In the genomic region with DNA sequence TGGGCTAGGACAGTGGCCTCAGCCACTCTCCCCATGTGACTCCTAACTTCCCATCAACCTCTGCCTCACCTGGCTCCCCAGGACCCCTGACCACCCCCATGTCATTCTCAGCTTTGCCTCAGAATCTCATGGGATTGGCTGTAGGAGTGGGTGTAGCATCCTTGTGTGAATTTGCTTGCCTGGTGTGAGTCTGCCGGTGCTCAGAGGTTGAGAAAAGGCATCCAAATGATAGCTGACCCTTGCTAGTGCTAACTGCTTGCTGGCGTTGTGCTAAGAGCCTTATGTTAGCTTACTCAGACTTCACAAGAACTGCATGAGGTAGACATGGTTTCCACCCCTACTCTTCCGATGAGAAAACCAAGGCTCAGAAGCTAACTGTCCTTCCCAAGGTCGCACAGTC, we compare ENCODE assay signal across 23 cellular contexts.
A peak's percentile ranks its signal among the peaks of the same experiment; 100 is the strongest.
DNase-seq lines count a peak whose midpoint lies in the region; ATAC-seq, FAIRE-seq and TF ChIP-seq lines count a peak whose summit lies in the region.
"Had no signal": no experiment of that assay in that cellular context is flagged by ENCODE, and none has a peak within 500 bp of the region (broad histone marks: within the 10 kb centered on the region; RNA-seq: fewer than 3 reads in every experiment).

No MANE protein-coding gene starts in this region.

- H3K23ac ChIP-seq in H1 (ENCODE audit: insufficient read length), result no peak overlapping the region
- H3K23ac ChIP-seq in mesendoderm (ENCODE audit: low read length), result no peak overlapping the region

- H3K4me2 ChIP-seq in H1 (ENCODE audit: insufficient read depth in 1 of 2, low read depth in 2 of 2, low read length in 2 of 2) (no peak overlapping the region), mesendoderm (ENCODE audit: low read length) (no peak overlapping the region), osteoblast (ENCODE audit: insufficient read depth, low read length) (no peak overlapping the region)
- H3K4me2 ChIP-seq: A549 had no signal

- H3K9ac ChIP-seq in H1 (replicated peaks in 1 of 4; ENCODE audit: extremely low read depth in 1 of 4, low read depth in 3 of 4, low read length in 3 of 4) (no peak overlapping the region), mesendoderm (ENCODE audit: low read length) (peak overlapping the region; percentile 49)
- H3K9ac ChIP-seq: BLaER1 treated with 17β-estradiol and CSF1 and Interleukin-3, amounts not matched to agents 10 nM and 100 nM had no signal

- intact Hi-C loops in left ventricle myocardium inferior (cut with micrococcal nuclease), result no loop called here

- FAIRE-seq in H1 (lab: Jason Lieb, UNC), result no peak
- FAIRE-seq: A549, D721Med, G401.6, GM12891, GM19239 had no signal

- TF ChIP-seq EP300 in H1 (IDR thresholded peaks at IDR 0.05; ENCODE audit: borderline replicate concordance in 1 of 2, low read depth in 2 of 2, low read length in 2 of 2), result no peak

- DNase-seq in cardiac muscle cell (ENCODE audit: low read depth in 1 of 2, low spot score in 1 of 2) (no peak), left ventricle myocardium inferior (no peak), H1 (ENCODE audit: low read depth in 1 of 2, low spot score in 2 of 2) (no peak), mesendoderm (peak; percentile 80), osteoblast (ENCODE audit: insufficient read length, low spot score, missing footprints) (peak; percentile 79), occipital lobe (lab: John Stamatoyannopoulos, UW) (no peak), NCI-H524 (lab: John Stamatoyannopoulos, UW) (no peak)
- DNase-seq: AML-193; Caco-2; Calu3; CD4-positive, alpha-beta T cell; CD8-positive, alpha-beta T cell; DMS79 treated with DMSO at 0.1 percent for 48 hours; GF-D8 had no signal

- peaks cover 2% of the 10 kb centered on the region; the same call in 1 of the 2 replicates for H3K23me2 ChIP-seq in H1 (ENCODE audit: low read depth, low read length)

- CTCF ChIA-PET in H1 (lab: Charles Lee; ENCODE audit: partially characterized antibody), result interaction anchor here (0.8 to 4.8 kb wide), 14 partner anchors 8 to 224 kb away, joined by 3 to 17 read pairs (median 4); no protein-coding TSS in a partner anchor

- H4K8ac ChIP-seq in H1 (ENCODE audit: extremely low read depth, insufficient read depth, low read length) (no peak overlapping the region), mesendoderm (ENCODE audit: low read depth, low read length) (no peak overlapping the region)

- H3K9me3 ChIP-seq in cardiac muscle cell (ENCODE audit: low read depth) (no peaks in the 10 kb centered on the region), left ventricle myocardium inferior (replicated peaks) (no peaks in the 10 kb centered on the region), H1 (ENCODE audit: insufficient read depth in 2 of 2, low read depth in 1 of 2, low read length in 1 of 2) (no peaks in the 10 kb centered on the region), osteoblast (ENCODE audit: low read depth, low read length) (no peaks in the 10 kb centered on the region)
- H3K9me3 ChIP-seq: A549; BLaER1 treated with 17β-estradiol and CSF1 and Interleukin-3, amounts not matched to agents 10 nM and 100 nM; Caco-2 had no signal

- H4K91ac ChIP-seq in H1 (replicated peaks; ENCODE audit: insufficient read length, low read length), result peak overlapping the region; percentile 0

- no peaks in the 10 kb centered on the region for H3K79me2 ChIP-seq in H1 (ENCODE audit: control insufficient read depth in 1 of 2, insufficient read depth in 2 of 2, low read length in 2 of 2)
- H3K79me2 ChIP-seq in mesendoderm (ENCODE audit: control insufficient read depth, insufficient read depth, low read length), result no peaks in the 10 kb centered on the region
- H3K79me2 ChIP-seq in osteoblast (ENCODE audit: insufficient read depth, low read length), result no peaks in the 10 kb centered on the region

- H3K18ac ChIP-seq in H1 (ENCODE audit: extremely low read depth, low read length) (no peak overlapping the region; the same call in 1 of the 2 replicates), mesendoderm (ENCODE audit: low read length) (peak overlapping the region; percentile 63)

- H3K36me3 ChIP-seq in cardiac muscle cell (no peaks in the 10 kb centered on the region), left ventricle myocardium inferior (no peaks in the 10 kb centered on the region), H1 (ENCODE audit: control insufficient read depth in 2 of 4, insufficient read depth in 4 of 4, low read length in 3 of 4) (no peaks in the 10 kb centered on the region), mesendoderm (ENCODE audit: control insufficient read depth, insufficient read depth, low read length) (no peaks in the 10 kb centered on the region), osteoblast (ENCODE audit: insufficient read depth, low read length) (no peaks in the 10 kb centered on the region)
- H3K36me3 ChIP-seq: BLaER1 treated with 17β-estradiol and CSF1 and Interleukin-3, amounts not matched to agents 10 nM and 100 nM had no signal

- peak overlapping the region; percentile 37 for H2BK20ac ChIP-seq in H1 (ENCODE audit: low read length)

- no peak for ATAC-seq in HG03196 (IDR thresholded peaks at IDR 0.05; ENCODE audit: unreplicated experiment)
- ATAC-seq: A549; CD8-positive, alpha-beta T cell had no signal

- POLR2A ChIA-PET in H1 (lab: Charles Lee; ENCODE audit: partially characterized antibody), result no interaction called here

- H4K20me1 ChIP-seq in H1 (replicated peaks in 1 of 2; ENCODE audit: control insufficient read depth in 1 of 2, insufficient read depth in 2 of 2, low read length in 2 of 2) (no peaks in the 10 kb centered on the region), osteoblast (ENCODE audit: insufficient read depth, low read length) (no peaks in the 10 kb centered on the region)
- H4K20me1 ChIP-seq: BLaER1 treated with 17β-estradiol and CSF1 and Interleukin-3, amounts not matched to agents 10 nM and 100 nM had no signal

- H2AFZ ChIP-seq in H1 (ENCODE audit: low read length) (no peak overlapping the region), osteoblast (ENCODE audit: low read length) (no peak overlapping the region)

- H4K5ac ChIP-seq in H1 (ENCODE audit: insufficient read length, low read depth, low read length), result no peak overlapping the region
- no peak overlapping the region for H4K5ac ChIP-seq in mesendoderm (ENCODE audit: low read length)

- TF ChIP-seq CTCF in cardiac muscle cell (IDR thresholded peaks at IDR 0.05; ENCODE audit: low read depth, low read length) (no peak), left ventricle myocardium inferior (IDR thresholded peaks at IDR 0.05; ENCODE audit: borderline replicate concordance) (no peak), H1 (IDR thresholded peaks at IDR 0.05; ENCODE audit: control extremely low read depth in 1 of 3, insufficient read depth in 1 of 3, low read depth in 1 of 3, low read length in 3 of 3) (no peak), osteoblast (IDR thresholded peaks at IDR 0.05; ENCODE audit: extremely low read depth, low read depth, low read length) (no peak)

- H2AK5ac ChIP-seq in H1 (ENCODE audit: low read depth, low read length) (peak overlapping the region; percentile 2; the same call in 1 of the 2 replicates), mesendoderm (ENCODE audit: low read length) (peak overlapping the region; percentile 40)

- peaks cover 40% of the 10 kb centered on the region for H3K4me1 ChIP-seq in cardiac muscle cell (ENCODE audit: low read depth)
- peaks cover 15% of the 10 kb centered on the region for H3K4me1 ChIP-seq in left ventricle myocardium inferior
- H3K4me1 ChIP-seq in H1 (replicated peaks in 1 of 4; ENCODE audit: control insufficient read depth in 3 of 4, insufficient read depth in 4 of 4, low read length in 3 of 4), result peaks cover 13 to 48% (median 33%) of the 10 kb centered on the region in 4 experiments
- H3K4me1 ChIP-seq in mesendoderm (ENCODE audit: control insufficient read depth, low read depth, low read length), result peaks cover 27% of the 10 kb centered on the region
- H3K4me1 ChIP-seq in osteoblast (ENCODE audit: insufficient read depth, low read length), result peaks cover 18% of the 10 kb centered on the region
- H3K4me1 ChIP-seq: Caco-2 had no signal

- H3K14ac ChIP-seq in H1 (ENCODE audit: insufficient read length), result no peak overlapping the region

- H3K27ac ChIP-seq in cardiac muscle cell (peak overlapping the region; percentile 76), left ventricle myocardium inferior (replicated peaks) (no peak overlapping the region), H1 (ENCODE audit: low read depth, low read length) (no peak overlapping the region), mesendoderm (ENCODE audit: low read depth, low read length) (peak overlapping the region; percentile 48), osteoblast (ENCODE audit: low read depth, low read length) (no peak overlapping the region)
- H3K27ac ChIP-seq: 22Rv1; BLaER1 treated with 17β-estradiol and CSF1 and Interleukin-3, amounts not matched to agents 10 nM and 100 nM; C4-2B had no signal

- H3K4ac ChIP-seq in H1 (replicated peaks; ENCODE audit: insufficient read length, low read depth, low read length) (no peak overlapping the region), mesendoderm (ENCODE audit: low read depth, low read length) (peak overlapping the region; percentile 81)

- TF ChIP-seq RAD21 in H1 (IDR thresholded peaks at IDR 0.05 in 1 of 2, conservative IDR thresholded peaks at IDR 0.05 in 1 of 2; ENCODE audit: low read depth in 2 of 2, low read length in 2 of 2), result no peak

- peak overlapping the region; percentile 55; the same call in 1 of the 2 replicates for H2BK15ac ChIP-seq in H1 (ENCODE audit: low read length)
- H2BK15ac ChIP-seq in mesendoderm (replicated peaks; ENCODE audit: low read depth), result no peak overlapping the region

- H3K27me3 ChIP-seq in cardiac muscle cell, result no peaks in the 10 kb centered on the region
- H3K27me3 ChIP-seq in left ventricle myocardium inferior (ENCODE audit: low read depth), result peaks cover 38% of the 10 kb centered on the region
- no peaks in the 10 kb centered on the region; a peak in 3 of 7 replicates for H3K27me3 ChIP-seq in H1 (replicated peaks in 1 of 4; ENCODE audit: control insufficient read depth in 3 of 4, extremely low read depth in 1 of 4, insufficient read depth in 3 of 4, low read length in 3 of 4)
- no peaks in the 10 kb centered on the region for H3K27me3 ChIP-seq in mesendoderm (ENCODE audit: insufficient read depth, low read length, poor library complexity)
- no peaks in the 10 kb centered on the region for H3K27me3 ChIP-seq in osteoblast (ENCODE audit: insufficient read depth, low read length)

- WGBS in H1 (ENCODE audit: extremely low coverage in 1 of 2, insufficient coverage in 1 of 2, insufficient read length in 1 of 2, insufficient replicate concordance in 2 of 2, low coverage in 1 of 2, low lambda C conversion rate in 2 of 2, missing lambda C conversion rate in 1 of 2), 2 experiments, result 87% methylated on average over 4 of the region's 4 CpGs; no CpG with 5 or more reads in 1 of the 2 experiments
- no CpG with 5 or more reads among the region's 4 CpGs for WGBS in mesendoderm (ENCODE audit: extremely low coverage, insufficient coverage, low lambda C conversion rate)

- H2BK120ac ChIP-seq in H1 (replicated peaks; ENCODE audit: low read depth, low read length) (no peak overlapping the region), mesendoderm (ENCODE audit: low read depth, low read length) (peak overlapping the region; percentile 24)

- peak overlapping the region; percentile 0; the same call in 1 of the 2 replicates for H2BK5ac ChIP-seq in H1 (ENCODE audit: low read depth, low read length)
- peak overlapping the region; percentile 52 for H2BK5ac ChIP-seq in mesendoderm (ENCODE audit: low read length)

- no peak for TF ChIP-seq POLR2A in H1 (IDR thresholded peaks at IDR 0.05; ENCODE audit: control extremely low read depth in 1 of 2, low read depth in 2 of 2, low read length in 2 of 2)

- H3K79me1 ChIP-seq in H1 (ENCODE audit: low read depth, low read length) (no peaks in the 10 kb centered on the region), mesendoderm (ENCODE audit: low read length) (peaks cover 3% of the 10 kb centered on the region)

- no peak overlapping the region for H3K56ac ChIP-seq in H1 (replicated peaks; ENCODE audit: insufficient read length, low read depth, low read length)
- H3K56ac ChIP-seq in mesendoderm (ENCODE audit: low read length), result peak overlapping the region; percentile 81

- H2BK12ac ChIP-seq in H1 (ENCODE audit: low read depth, low read length), result 0 out of 2 replicates have a peak overlapping the region, but pooled peaks have one; percentile 6

- no peak overlapping the region for H3K4me3 ChIP-seq in cardiac muscle cell
- no peak overlapping the region for H3K4me3 ChIP-seq in left ventricle myocardium inferior
- H3K4me3 ChIP-seq in H1 (ENCODE audit: extremely low read depth in 1 of 4, insufficient read depth in 2 of 4, low read depth in 3 of 4, low read length in 4 of 4), result no peak overlapping the region
- H3K4me3 ChIP-seq in mesendoderm (ENCODE audit: low read length), result no peak overlapping the region
- H3K4me3 ChIP-seq in osteoblast (ENCODE audit: insufficient read depth, low read length), result no peak overlapping the region
- H3K4me3 ChIP-seq: A549; BLaER1 treated with 17β-estradiol and CSF1 and Interleukin-3, amounts not matched to agents 10 nM and 100 nM had no signal

Comparison
In these comparisons a context has a peak if more than half of its experiments do, and no peak if none do; other contexts are left out.
1. H3K27ac ChIP-seq: peak in cardiac muscle cell (single experiment) and mesendoderm (single experiment); none in left ventricle myocardium inferior (single experiment), H1 (single experiment) and osteoblast (single experiment).
2. DNase-seq: peak in mesendoderm (single experiment) and osteoblast (single experiment); none in cardiac muscle cell (0 of 2), left ventricle myocardium inferior (single experiment), H1 (0 of 2), occipital lobe (single experiment) and NCI-H524 (0 of 2).